In the genomic region with DNA sequence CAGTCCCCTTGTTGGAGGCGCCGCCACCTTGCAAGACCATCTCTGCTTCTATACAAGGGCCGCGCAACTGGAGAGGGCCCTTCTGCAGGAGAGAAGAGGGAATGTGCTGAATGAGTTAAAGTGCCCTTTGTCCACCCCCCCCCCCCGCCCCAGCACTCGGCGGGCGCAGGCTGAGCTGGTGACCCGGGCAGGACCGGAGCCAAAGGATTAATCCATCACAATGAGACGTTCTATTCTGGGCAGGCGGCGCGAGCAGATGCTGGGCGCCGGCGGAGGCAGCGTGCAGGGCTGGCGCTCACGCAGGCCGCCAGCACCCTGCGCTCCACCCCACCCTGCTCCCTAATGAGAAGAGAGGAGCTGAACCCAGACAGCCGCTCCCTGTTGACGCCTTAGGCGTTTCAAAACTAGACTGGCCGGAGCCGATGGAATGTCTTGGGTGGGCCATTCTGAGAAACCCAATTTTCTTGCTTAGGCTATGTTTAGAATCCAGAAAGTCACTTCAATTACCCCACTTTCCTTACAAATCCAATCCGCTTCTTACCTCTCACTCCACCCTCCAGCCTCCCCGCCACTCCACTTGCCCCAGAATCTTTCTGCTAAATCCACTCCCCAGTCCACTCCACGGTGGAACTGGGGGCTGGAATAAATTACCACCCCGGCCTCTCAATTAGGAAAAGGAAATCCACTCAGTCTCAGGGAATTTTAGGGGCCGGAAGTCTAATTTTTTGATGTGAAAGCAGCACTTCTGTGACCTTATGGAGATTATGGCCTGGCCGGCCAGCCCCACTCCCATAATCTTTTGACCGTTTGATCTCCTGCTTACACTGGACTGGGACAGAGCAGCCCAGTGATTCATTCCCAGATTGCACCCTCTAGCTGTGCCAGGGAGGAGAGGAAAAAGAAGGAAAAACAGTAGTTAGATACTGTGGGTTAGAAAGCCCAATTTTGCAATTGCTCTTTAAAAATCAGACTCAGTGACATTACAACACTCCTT, we compare ENCODE assay signal across 9 cellular contexts. TPM values are rescaled to one million over a fixed set of nuclear protein-coding genes. Genes with fewer than 3 reads are reported as not detected.
A peak's percentile ranks its signal among the peaks of the same experiment; 100 is the strongest.
DNase-seq lines count a peak whose midpoint lies in the region; ATAC-seq and TF ChIP-seq lines count a peak whose summit lies in the region.
"Had no signal": no experiment of that assay in that cellular context is flagged by ENCODE, and none has a peak within 500 bp of the region (broad histone marks: within the 10 kb centered on the region; RNA-seq: fewer than 3 reads in every experiment).

No MANE protein-coding gene starts in this region.

- H3K9me3 ChIP-seq in esophagus muscularis mucosa, result no peaks in the 10 kb centered on the region

- peak overlapping the region; percentile 55 to 78 (median 69) for H3K27ac ChIP-seq in esophagus muscularis mucosa (replicated peaks in 1 of 4)

- peaks cover 24 to 44% (median 41%) of the 10 kb centered on the region in 4 donors for H3K4me1 ChIP-seq in esophagus muscularis mucosa

- TF ChIP-seq EP300 in esophagus muscularis mucosa (IDR thresholded peaks at IDR 0.05), result no peak

- H3K36me3 ChIP-seq in esophagus muscularis mucosa, result no peaks in the 10 kb centered on the region

- no peak for ATAC-seq in HG03039 (IDR thresholded peaks at IDR 0.05; ENCODE audit: unreplicated experiment)
- no peak for ATAC-seq in GM19023 (IDR thresholded peaks at IDR 0.05; ENCODE audit: unreplicated experiment)

- WGBS in esophagus muscularis mucosa, result 11% methylated on average over 25 of the region's 34 CpGs

- no peak for TF ChIP-seq POLR2A in esophagus muscularis mucosa (IDR thresholded peaks at IDR 0.05; ENCODE audit: low read depth)

- intact Hi-C loops in esophagus muscularis mucosa (cut with DNase I), result no loop called here

- TF ChIP-seq CTCF in esophagus muscularis mucosa (IDR thresholded peaks at IDR 0.05), result peak in 1 of 3 experiments; percentile 15

- H3K27me3 ChIP-seq in esophagus muscularis mucosa, result no peaks in the 10 kb centered on the region

- DNase-seq in GM03348 (ENCODE audit: low spot score), result peak; percentile 92
- DNase-seq in NCI-H82 treated with DMSO at 0.1 percent for 48 hours (lab: John Stamatoyannopoulos, UW; ENCODE audit: unreplicated experiment), result peak; percentile 73
- no peak for DNase-seq in esophagus muscularis mucosa (ENCODE audit: extremely low spot score)
- DNase-seq in mucosa of gallbladder (ENCODE audit: low spot score), result peak; percentile 15
- no peak for DNase-seq in mesenteric fat pad (ENCODE audit: low spot score)
- no peak for DNase-seq in activated CD8-positive, alpha-beta memory T cell treated with anti-CD3 and anti-CD28 coated beads, Interleukin-2, amount 50 U/mL, for 4 hours

- H3K4me3 ChIP-seq in esophagus muscularis mucosa, result peak overlapping the region; percentile 28 to 46 (median 31)

RNA-seq across cellular contexts. Expression of gene GJD2, which starts 32.7 kb away (rescaled TPM):
- total RNA-seq in esophagus muscularis mucosa (not detected), mucosa of gallbladder (0.20 TPM), mesenteric fat pad (not detected)
- total RNA-seq: glomerular endothelial cell had no signal

Comparison
In these comparisons a context has a peak if more than half of its experiments do, and no peak if none do; other contexts are left out.
1. DNase-seq: peak in GM03348 (single experiment), NCI-H82 treated with DMSO at 0.1 percent for 48 hours (single experiment) and mucosa of gallbladder (single experiment); none in esophagus muscularis mucosa (single experiment), mesenteric fat pad (single experiment) and activated CD8-positive, alpha-beta memory T cell treated with anti-CD3 and anti-CD28 coated beads, Interleukin-2, amount 50 U/mL, for 4 hours (single experiment).